Comparison of ENCODE assay signal across 12 cellular contexts in the genomic region with DNA sequence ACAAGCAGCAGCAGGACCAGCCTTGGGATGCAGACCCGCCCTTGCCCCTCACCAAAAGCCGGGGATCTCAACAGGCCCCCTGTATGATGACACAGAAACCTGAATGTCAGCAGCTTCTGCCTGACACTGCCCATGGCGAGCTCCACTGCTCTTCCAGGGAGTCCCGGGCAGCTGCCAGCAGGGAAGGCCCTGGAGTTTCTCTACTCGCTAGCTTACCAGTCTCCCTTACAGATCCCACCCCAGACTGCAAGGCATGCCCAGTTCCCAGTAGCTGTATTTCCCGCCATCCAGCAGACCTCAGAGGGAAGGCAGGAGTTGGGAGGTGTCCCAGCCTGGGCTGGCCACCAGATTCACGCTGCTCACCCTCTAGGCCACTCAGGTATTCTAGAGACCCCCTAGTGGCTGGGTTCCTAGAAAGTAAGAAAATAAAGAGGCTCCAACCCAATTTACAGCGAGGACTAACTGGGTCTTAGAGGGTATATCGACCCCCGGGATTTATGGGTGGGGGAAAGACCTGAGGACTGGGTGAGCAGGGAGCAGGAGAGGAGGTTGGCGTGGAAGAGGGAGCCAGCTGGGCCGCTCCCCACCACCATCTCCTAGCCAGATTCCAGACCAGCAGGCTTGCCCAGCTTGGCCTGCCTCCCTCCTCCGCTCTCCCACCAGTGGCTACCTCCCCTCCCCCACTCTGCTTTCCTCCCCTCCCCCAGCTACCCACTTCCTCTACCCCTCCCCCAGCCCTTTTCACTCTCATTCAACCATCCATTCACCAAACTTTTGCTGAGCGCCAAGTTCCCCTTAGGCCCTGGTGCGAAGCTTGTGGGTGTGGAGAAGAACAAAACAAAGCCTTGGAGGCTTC. TPM values are rescaled to one million over a fixed set of nuclear protein-coding genes. Genes with fewer than 3 reads are reported as not detected.
A peak's percentile ranks its signal among the peaks of the same experiment; 100 is the strongest.
DNase-seq lines count a peak whose midpoint lies in the region; ATAC-seq, FAIRE-seq and TF ChIP-seq lines count a peak whose summit lies in the region.
"Had no signal": no experiment of that assay in that cellular context is flagged by ENCODE, and none has a peak within 500 bp of the region (broad histone marks: within the 10 kb centered on the region; RNA-seq: fewer than 3 reads in every experiment).

No MANE protein-coding gene starts in this region.

- peak overlapping the region; percentile 32 for H2AFZ ChIP-seq in keratinocyte (ENCODE audit: control insufficient read depth, low read length)

- H3K79me2 ChIP-seq in keratinocyte (ENCODE audit: control insufficient read depth, insufficient read depth, low read length) = no peaks in the 10 kb centered on the region

- H3K36me3 ChIP-seq in BLaER1 treated with 17β-estradiol and CSF1 and Interleukin-3, amounts not matched to agents 10 nM and 100 nM = no peaks in the 10 kb centered on the region
- no peaks in the 10 kb centered on the region for H3K36me3 ChIP-seq in keratinocyte (ENCODE audit: control insufficient read depth in 2 of 2, extremely low read depth in 1 of 2, insufficient read depth in 2 of 2, low read length in 2 of 2)
- H3K36me3 ChIP-seq: left lung had no signal

- DNase-seq in GM13977 (ENCODE audit: low spot score) = no peak
- DNase-seq in SKM-1 (lab: John Stamatoyannopoulos, UW; ENCODE audit: unreplicated experiment) = peak; percentile 40
- DNase-seq in keratinocyte (ENCODE audit: low read depth, low spot score) = no peak
- DNase-seq in NCI-H2029 (lab: John Stamatoyannopoulos, UW) = no peak
- DNase-seq in nucleus accumbens (lab: John Stamatoyannopoulos, UW) = no peak
- no peak for DNase-seq in GM10266 (ENCODE audit: extremely low spot score)
- DNase-seq: COR-L47, left lung, NCI-H1694 had no signal

- H3K27me3 ChIP-seq in BLaER1 treated with 17β-estradiol and CSF1 and Interleukin-3, amounts not matched to agents 10 nM and 100 nM = no peaks in the 10 kb centered on the region
- no peaks in the 10 kb centered on the region for H3K27me3 ChIP-seq in keratinocyte (ENCODE audit: control insufficient read depth, extremely low read depth, insufficient read depth, low read length)
- H3K27me3 ChIP-seq: left lung had no signal

- dilution Hi-C loops in keratinocyte (cut with MboI; ENCODE audit: extremely low pct_ligation_motif_present, low sequenced_read_pairs) = no loop called here

- H3K9me3 ChIP-seq in BLaER1 treated with 17β-estradiol and CSF1 and Interleukin-3, amounts not matched to agents 10 nM and 100 nM (replicated peaks in 1 of 11) = peaks cover 0 to 7% (median 0%) of the 10 kb centered on the region in 11 experiments; a peak in 2 of 22 replicates
- H3K9me3 ChIP-seq in keratinocyte (ENCODE audit: control insufficient read depth, low read depth, low read length) = no peaks in the 10 kb centered on the region
- H3K9me3 ChIP-seq: left lung had no signal

- no peaks in the 10 kb centered on the region for H3K9me1 ChIP-seq in keratinocyte (ENCODE audit: control insufficient read depth, extremely low read depth, insufficient read depth, low read length)

- TF ChIP-seq CTCF in GM13977 (IDR thresholded peaks at IDR 0.05; ENCODE audit: extremely low read depth, insufficient read depth, missing control alignments) (peak; percentile 8), keratinocyte (optimal IDR thresholded peaks at IDR 0.05 in 1 of 3, IDR thresholded peaks at IDR 0.05 in 1 of 3, conservative IDR thresholded peaks at IDR 0.05 in 1 of 3; ENCODE audit: extremely low read depth in 1 of 3, insufficient read depth in 2 of 3, low read length in 3 of 3) (peak in 1 of 3 experiments; percentile 20), GM10266 (IDR thresholded peaks at IDR 0.05; ENCODE audit: control insufficient read depth, insufficient read depth, low read depth, missing control alignments) (no peak)

- peak overlapping the region in 10 of 11 experiments; percentile 35 to 70 (median 62); a peak in 14 of 22 replicates for H3K9ac ChIP-seq in BLaER1 treated with 17β-estradiol and CSF1 and Interleukin-3, amounts not matched to agents 10 nM and 100 nM
- H3K9ac ChIP-seq in keratinocyte (ENCODE audit: control insufficient read depth, extremely low read depth, insufficient read depth, low read length) = peak overlapping the region; percentile 35

- in situ Hi-C loops in GM13977 (cut with MboI; ENCODE audit: low pct_unique_long_range_greater_than_20kb, low sequenced_read_pairs, unreplicated experiment) = loop anchor here (25.0 kb wide), 1 partner anchor 385 kb away; no protein-coding TSS in a partner anchor

- H3K4me3 ChIP-seq in BLaER1 treated with 17β-estradiol and CSF1 and Interleukin-3, amounts not matched to agents 10 nM and 100 nM = no peak overlapping the region; a peak in 1 of 20 replicates
- no peak overlapping the region for H3K4me3 ChIP-seq in keratinocyte (ENCODE audit: control insufficient read depth in 2 of 3, extremely low read depth in 1 of 3, insufficient read depth in 2 of 3, low read depth in 1 of 3, low read length in 3 of 3)
- H3K4me3 ChIP-seq: left lung had no signal

- peak overlapping the region; percentile 47 to 95 (median 78) for H3K4me2 ChIP-seq in BLaER1 treated with 17β-estradiol and CSF1 and Interleukin-3, amounts not matched to agents 10 nM and 100 nM
- H3K4me2 ChIP-seq in keratinocyte (ENCODE audit: control insufficient read depth, extremely low read depth, insufficient read depth, low read depth, low read length) = peak overlapping the region; percentile 29

- peaks cover 45 to 84% (median 69%) of the 10 kb centered on the region in 10 experiments for H3K4me1 ChIP-seq in BLaER1 treated with 17β-estradiol and CSF1 and Interleukin-3, amounts not matched to agents 10 nM and 100 nM
- peaks cover 54% of the 10 kb centered on the region for H3K4me1 ChIP-seq in keratinocyte (ENCODE audit: control insufficient read depth, extremely low read depth, insufficient read depth, low read length)

- no peaks in the 10 kb centered on the region for H4K20me1 ChIP-seq in BLaER1 treated with 17β-estradiol and CSF1 and Interleukin-3, amounts not matched to agents 10 nM and 100 nM
- no peaks in the 10 kb centered on the region for H4K20me1 ChIP-seq in keratinocyte (ENCODE audit: control insufficient read depth, extremely low read depth, insufficient read depth, low read length)

- peak overlapping the region; percentile 46 to 98 (median 81); a peak in 21 of 22 replicates for H3K27ac ChIP-seq in BLaER1 treated with 17β-estradiol and CSF1 and Interleukin-3, amounts not matched to agents 10 nM and 100 nM
- peak overlapping the region; percentile 56 for H3K27ac ChIP-seq in keratinocyte (ENCODE audit: control insufficient read depth, insufficient read depth, low read length)
- H3K27ac ChIP-seq: left lung had no signal

- ATAC-seq in HG03342 (IDR thresholded peaks at IDR 0.05; ENCODE audit: unreplicated experiment) = no peak
- ATAC-seq: left lung had no signal

- no peak for FAIRE-seq in keratinocyte (lab: Jason Lieb, UNC)
- FAIRE-seq: H54 had no signal

RNA-seq across cellular contexts. Expression of gene HMGA1, which starts 9.7 kb away (rescaled TPM):
- polyA plus RNA-seq in keratinocyte = 69.1 to 185 TPM (median 160 TPM) in 3 replicates
- polyA plus RNA-seq in keratinocyte (2011; ENCODE audit: low read depth) = 30.9 TPM
- polyA plus RNA-seq in keratinocyte (2011; cell fraction: cytosol; rRNA removed) = 90.8 and 179 TPM in 2 replicates
- 43.3 and 58.2 TPM in 2 replicates for polyA plus RNA-seq in keratinocyte (2011; cell fraction: nucleus; rRNA removed)
- polyA plus RNA-seq in keratinocyte (2012; ENCODE audit: low replicate concordance) = 162 and 664 TPM in 2 replicates
- 60.7 to 714 TPM (median 117 TPM) in 3 replicates for polyA minus RNA-seq in keratinocyte
- 186 TPM for polyA minus RNA-seq in keratinocyte (2011; cell fraction: cytosol; rRNA and poly(A)+ RNA removed)
- polyA minus RNA-seq in keratinocyte (2011; cell fraction: nucleus; rRNA and poly(A)+ RNA removed) = 21.0 and 28.2 TPM in 2 replicates

RNA-seq across cellular contexts. Expression of gene SMIM29, which starts 21.8 kb away (rescaled TPM):
- polyA plus RNA-seq in keratinocyte = 27.4 to 49.3 TPM (median 33.0 TPM) in 3 replicates
- polyA plus RNA-seq in keratinocyte (2011; ENCODE audit: low read depth) = 16.0 TPM
- polyA plus RNA-seq in keratinocyte (2011; cell fraction: cytosol; rRNA removed) = 35.4 and 62.8 TPM in 2 replicates
- 27.3 and 38.3 TPM in 2 replicates for polyA plus RNA-seq in keratinocyte (2011; cell fraction: nucleus; rRNA removed)
- 48.3 and 50.2 TPM in 2 replicates for polyA plus RNA-seq in keratinocyte (2012; ENCODE audit: low replicate concordance)
- 18.6 to 50.4 TPM (median 32.2 TPM) in 3 replicates for polyA minus RNA-seq in keratinocyte
- 78.5 TPM for polyA minus RNA-seq in keratinocyte (2011; cell fraction: cytosol; rRNA and poly(A)+ RNA removed)
- 5.9 and 6.0 TPM in 2 replicates for polyA minus RNA-seq in keratinocyte (2011; cell fraction: nucleus; rRNA and poly(A)+ RNA removed)
